Comparison of ENCODE assay signal across 1 cellular context in genomic region chr1:41925712-41926111, GRCh38.
TF ChIP-seq lines count a peak whose summit lies in the region.

No MANE protein-coding gene starts in this region.

TF ChIP-seq in GM12878, 131 proteins besides CTCF, POLR2A, EP300 and RAD21 (continued from another document):
- TF ChIP-seq PKNOX1 (IDR thresholded peaks at IDR 0.05) = no peak
- TF ChIP-seq HCFC1 (IDR thresholded peaks at IDR 0.05; ENCODE audit: low read length) = peak; percentile 32; the same call in 1 of the 2 replicates
- no peak for TF ChIP-seq JUNB (IDR thresholded peaks at IDR 0.05)
- TF ChIP-seq YY1 (IDR thresholded peaks at IDR 0.05; ENCODE audit: low read depth, low read length) = peak; percentile 80
- peak; percentile 48 for TF ChIP-seq SIX5 (IDR thresholded peaks at IDR 0.05; ENCODE audit: low read depth, low read length, severe bottlenecking)
- no peak for TF ChIP-seq RCOR1 (conservative IDR thresholded peaks at IDR 0.05; ENCODE audit: low read depth, low read length)
- TF ChIP-seq, protein P1, sequence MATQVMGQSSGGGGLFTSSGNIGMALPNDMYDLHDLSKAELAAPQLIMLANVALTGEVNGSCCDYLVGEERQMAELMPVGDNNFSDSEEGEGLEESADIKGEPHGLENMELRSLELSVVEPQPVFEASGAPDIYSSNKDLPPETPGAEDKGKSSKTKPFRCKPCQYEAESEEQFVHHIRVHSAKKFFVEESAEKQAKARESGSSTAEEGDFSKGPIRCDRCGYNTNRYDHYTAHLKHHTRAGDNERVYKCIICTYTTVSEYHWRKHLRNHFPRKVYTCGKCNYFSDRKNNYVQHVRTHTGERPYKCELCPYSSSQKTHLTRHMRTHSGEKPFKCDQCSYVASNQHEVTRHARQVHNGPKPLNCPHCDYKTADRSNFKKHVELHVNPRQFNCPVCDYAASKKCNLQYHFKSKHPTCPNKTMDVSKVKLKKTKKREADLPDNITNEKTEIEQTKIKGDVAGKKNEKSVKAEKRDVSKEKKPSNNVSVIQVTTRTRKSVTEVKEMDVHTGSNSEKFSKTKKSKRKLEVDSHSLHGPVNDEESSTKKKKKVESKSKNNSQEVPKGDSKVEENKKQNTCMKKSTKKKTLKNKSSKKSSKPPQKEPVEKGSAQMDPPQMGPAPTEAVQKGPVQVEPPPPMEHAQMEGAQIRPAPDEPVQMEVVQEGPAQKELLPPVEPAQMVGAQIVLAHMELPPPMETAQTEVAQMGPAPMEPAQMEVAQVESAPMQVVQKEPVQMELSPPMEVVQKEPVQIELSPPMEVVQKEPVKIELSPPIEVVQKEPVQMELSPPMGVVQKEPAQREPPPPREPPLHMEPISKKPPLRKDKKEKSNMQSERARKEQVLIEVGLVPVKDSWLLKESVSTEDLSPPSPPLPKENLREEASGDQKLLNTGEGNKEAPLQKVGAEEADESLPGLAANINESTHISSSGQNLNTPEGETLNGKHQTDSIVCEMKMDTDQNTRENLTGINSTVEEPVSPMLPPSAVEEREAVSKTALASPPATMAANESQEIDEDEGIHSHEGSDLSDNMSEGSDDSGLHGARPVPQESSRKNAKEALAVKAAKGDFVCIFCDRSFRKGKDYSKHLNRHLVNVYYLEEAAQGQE (IDR thresholded peaks at IDR 0.05; ENCODE audit: low read depth, low read length) = no peak
- TF ChIP-seq, protein P2, sequence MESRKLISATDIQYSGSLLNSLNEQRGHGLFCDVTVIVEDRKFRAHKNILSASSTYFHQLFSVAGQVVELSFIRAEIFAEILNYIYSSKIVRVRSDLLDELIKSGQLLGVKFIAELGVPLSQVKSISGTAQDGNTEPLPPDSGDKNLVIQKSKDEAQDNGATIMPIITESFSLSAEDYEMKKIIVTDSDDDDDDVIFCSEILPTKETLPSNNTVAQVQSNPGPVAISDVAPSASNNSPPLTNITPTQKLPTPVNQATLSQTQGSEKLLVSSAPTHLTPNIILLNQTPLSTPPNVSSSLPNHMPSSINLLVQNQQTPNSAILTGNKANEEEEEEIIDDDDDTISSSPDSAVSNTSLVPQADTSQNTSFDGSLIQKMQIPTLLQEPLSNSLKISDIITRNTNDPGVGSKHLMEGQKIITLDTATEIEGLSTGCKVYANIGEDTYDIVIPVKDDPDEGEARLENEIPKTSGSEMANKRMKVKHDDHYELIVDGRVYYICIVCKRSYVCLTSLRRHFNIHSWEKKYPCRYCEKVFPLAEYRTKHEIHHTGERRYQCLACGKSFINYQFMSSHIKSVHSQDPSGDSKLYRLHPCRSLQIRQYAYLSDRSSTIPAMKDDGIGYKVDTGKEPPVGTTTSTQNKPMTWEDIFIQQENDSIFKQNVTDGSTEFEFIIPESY (IDR thresholded peaks at IDR 0.05) = no peak
- no peak for TF ChIP-seq CREM (IDR thresholded peaks at IDR 0.05; ENCODE audit: low read depth)
- TF ChIP-seq ZNF274 (IDR thresholded peaks at IDR 0.05; ENCODE audit: insufficient read depth, insufficient read length) = no peak
- TF ChIP-seq RB1 (IDR thresholded peaks at IDR 0.05; ENCODE audit: borderline replicate concordance) = no peak
- TF ChIP-seq EGR1 (IDR thresholded peaks at IDR 0.05; ENCODE audit: borderline replicate concordance in 1 of 2, low read depth in 2 of 2, low read length in 2 of 2) = no peak
- TF ChIP-seq SUZ12 (IDR thresholded peaks at IDR 0.05; ENCODE audit: unreplicated experiment) = no peak
- no peak for TF ChIP-seq ATF2 (IDR thresholded peaks at IDR 0.05; ENCODE audit: low read length)
- no peak for TF ChIP-seq ZBTB11 (CRISPR knock-in tag; IDR thresholded peaks at IDR 0.05)
TF ChIP-seq in GM12878: peak in this region for 3.
